ENCODE assay signal across 8 cellular contexts in genomic region chr9:96449522-96449843, GRCh38. TPM values are rescaled to one million over a fixed set of nuclear protein-coding genes. Genes with fewer than 3 reads are reported as not detected.
DNase-seq lines count a peak whose midpoint lies in the region; ATAC-seq lines count a peak whose summit lies in the region.

No MANE protein-coding gene starts in this region.

- DNase-seq in activated CD4-positive, alpha-beta T cell treated with anti-CD3 and anti-CD28 coated beads, Interleukin-2, amount 10 ng/mL, durations not matched to agents 24 days and 14 days, result no peak
- DNase-seq in activated CD4-positive, alpha-beta T cell treated with anti-CD3 and anti-CD28 coated beads, Interleukin-2, amount 50 U/mL, for 4 hours, result no peak
- DNase-seq in activated T-helper 1 cell treated with anti-CD3 and anti-CD28 coated beads, Interleukin-12 subunit alpha, Interleukin-12 subunit beta, Interleukin-2, Interleukin-4 antibody, amounts not matched to agents 30 ng/mL and 10 ng/mL and 1 ng/mL, durations not matched to agents 14 hours and 24 hours and 36 hours (ENCODE audit: low spot score), result no peak
- DNase-seq in NCI-H146 treated with DMSO at 0.1 percent for 48 hours (lab: John Stamatoyannopoulos, UW; ENCODE audit: unreplicated experiment), result no peak
- DNase-seq in midbrain (lab: John Stamatoyannopoulos, UW), result no peak

- H3K9me3 Mint-ChIP-seq in activated CD4-positive, alpha-beta T cell treated with anti-CD3 and anti-CD28 coated beads, Interleukin-2, amount 10 ng/mL, durations not matched to agents 24 days and 14 days, result no peaks in the 10 kb centered on the region
- no peaks in the 10 kb centered on the region for H3K9me3 Mint-ChIP-seq in activated T-helper 1 cell treated with anti-CD3 and anti-CD28 coated beads, Interleukin-12 subunit alpha, Interleukin-12 subunit beta, Interleukin-2, Interleukin-4 antibody, amounts not matched to agents 30 ng/mL and 10 ng/mL and 1 ng/mL, durations not matched to agents 14 hours and 24 hours and 36 hours

- ATAC-seq in HG03097 (IDR thresholded peaks at IDR 0.05; ENCODE audit: low FRiP score, unreplicated experiment), result peak; percentile 10

- H3K9ac ChIP-seq in subcutaneous abdominal adipose tissue (ENCODE audit: low read length in 5 of 5), result peak overlapping the region in 2 of 5 donors; percentile 48 to 69

- no peaks in the 10 kb centered on the region for H3K36me3 Mint-ChIP-seq in activated CD4-positive, alpha-beta T cell treated with anti-CD3 and anti-CD28 coated beads, Interleukin-2, amount 10 ng/mL, durations not matched to agents 24 days and 14 days (ENCODE audit: low read depth)
- peaks cover 2% of the 10 kb centered on the region for H3K36me3 Mint-ChIP-seq in activated T-helper 1 cell treated with anti-CD3 and anti-CD28 coated beads, Interleukin-12 subunit alpha, Interleukin-12 subunit beta, Interleukin-2, Interleukin-4 antibody, amounts not matched to agents 30 ng/mL and 10 ng/mL and 1 ng/mL, durations not matched to agents 14 hours and 24 hours and 36 hours (ENCODE audit: low read depth)

- H3K4me3 ChIP-seq in iPS-18c (ENCODE audit: insufficient read depth, low read depth, low read length), result peak overlapping the region; percentile 55; the same call in 1 of the 2 replicates
- H3K4me3 ChIP-seq in subcutaneous abdominal adipose tissue (ENCODE audit: low read depth in 1 of 5, low read length in 5 of 5), result peak overlapping the region; percentile 69 to 93 (median 75)

- H3K4me3 Mint-ChIP-seq in activated CD4-positive, alpha-beta T cell treated with anti-CD3 and anti-CD28 coated beads, Interleukin-2, amount 10 ng/mL, durations not matched to agents 24 days and 14 days, result peak overlapping the region; percentile 80
- peak overlapping the region; percentile 82 for H3K4me3 Mint-ChIP-seq in activated T-helper 1 cell treated with anti-CD3 and anti-CD28 coated beads, Interleukin-12 subunit alpha, Interleukin-12 subunit beta, Interleukin-2, Interleukin-4 antibody, amounts not matched to agents 30 ng/mL and 10 ng/mL and 1 ng/mL, durations not matched to agents 14 hours and 24 hours and 36 hours

- H3K9me3 ChIP-seq in iPS-18c (ENCODE audit: control insufficient read depth, insufficient read depth, low read length) (peaks cover 2% of the 10 kb centered on the region), subcutaneous abdominal adipose tissue (ENCODE audit: control insufficient read depth in 5 of 5, low read length in 5 of 5) (no peaks in the 10 kb centered on the region)

- H3K36me3 ChIP-seq in subcutaneous abdominal adipose tissue (ENCODE audit: control insufficient read depth in 5 of 5, insufficient read depth in 5 of 5, low read length in 5 of 5), result no peaks in the 10 kb centered on the region

- H3K4me1 Mint-ChIP-seq in activated CD4-positive, alpha-beta T cell treated with anti-CD3 and anti-CD28 coated beads, Interleukin-2, amount 10 ng/mL, durations not matched to agents 24 days and 14 days, result peaks cover 18% of the 10 kb centered on the region
- H3K4me1 Mint-ChIP-seq in activated T-helper 1 cell treated with anti-CD3 and anti-CD28 coated beads, Interleukin-12 subunit alpha, Interleukin-12 subunit beta, Interleukin-2, Interleukin-4 antibody, amounts not matched to agents 30 ng/mL and 10 ng/mL and 1 ng/mL, durations not matched to agents 14 hours and 24 hours and 36 hours (ENCODE audit: low read depth), result peaks cover 23% of the 10 kb centered on the region

- H3K27me3 Mint-ChIP-seq in activated CD4-positive, alpha-beta T cell treated with anti-CD3 and anti-CD28 coated beads, Interleukin-2, amount 10 ng/mL, durations not matched to agents 24 days and 14 days, result peaks cover 29% of the 10 kb centered on the region
- peaks cover 29% of the 10 kb centered on the region for H3K27me3 Mint-ChIP-seq in activated T-helper 1 cell treated with anti-CD3 and anti-CD28 coated beads, Interleukin-12 subunit alpha, Interleukin-12 subunit beta, Interleukin-2, Interleukin-4 antibody, amounts not matched to agents 30 ng/mL and 10 ng/mL and 1 ng/mL, durations not matched to agents 14 hours and 24 hours and 36 hours (ENCODE audit: insufficient read depth)

- intact Hi-C loops in activated CD4-positive, alpha-beta T cell treated with anti-CD3 and anti-CD28 coated beads, Interleukin-2, amount 10 ng/mL, durations not matched to agents 24 days and 14 days (cut with micrococcal nuclease), result loop anchor here (2.0 to 10.0 kb wide), 2 partner anchors 117 to 405 kb away; partner anchors contain the start of gene ZNF782
- intact Hi-C loops in activated T-helper 1 cell treated with anti-CD3 and anti-CD28 coated beads, Interleukin-12 subunit alpha, Interleukin-12 subunit beta, Interleukin-2, Interleukin-4 antibody, amounts not matched to agents 30 ng/mL and 10 ng/mL and 1 ng/mL, durations not matched to agents 14 hours and 24 hours and 36 hours (cut with micrococcal nuclease), result no loop called here

- H3K27ac Mint-ChIP-seq in activated CD4-positive, alpha-beta T cell treated with anti-CD3 and anti-CD28 coated beads, Interleukin-2, amount 10 ng/mL, durations not matched to agents 24 days and 14 days, result peak overlapping the region; percentile 56
- H3K27ac Mint-ChIP-seq in activated T-helper 1 cell treated with anti-CD3 and anti-CD28 coated beads, Interleukin-12 subunit alpha, Interleukin-12 subunit beta, Interleukin-2, Interleukin-4 antibody, amounts not matched to agents 30 ng/mL and 10 ng/mL and 1 ng/mL, durations not matched to agents 14 hours and 24 hours and 36 hours, result peak overlapping the region; percentile 4

- peak overlapping the region; percentile 18 for H3K27ac ChIP-seq in subcutaneous abdominal adipose tissue (ENCODE audit: low read depth, low read length)

- no peaks in the 10 kb centered on the region for H3K27me3 ChIP-seq in subcutaneous abdominal adipose tissue (ENCODE audit: control insufficient read depth in 5 of 5, insufficient read depth in 4 of 5, low read length in 5 of 5)

- peaks cover 0 to 18% (median 17%) of the 10 kb centered on the region in 5 donors for H3K4me1 ChIP-seq in subcutaneous abdominal adipose tissue (ENCODE audit: control insufficient read depth in 5 of 5, insufficient read depth in 5 of 5, low read length in 5 of 5)

RNA-seq across cellular contexts. Expression of gene HABP4, which starts 0.5 kb away (rescaled TPM):
- total RNA-seq in activated CD4-positive, alpha-beta T cell treated with anti-CD3 and anti-CD28 coated beads, Interleukin-2, amount 10 ng/mL, durations not matched to agents 24 days and 14 days, result 8.8 and 9.1 TPM in 2 replicates
- 10.8 and 11.1 TPM in 2 replicates for total RNA-seq in activated T-helper 1 cell treated with anti-CD3 and anti-CD28 coated beads, Interleukin-12 subunit alpha, Interleukin-12 subunit beta, Interleukin-2, Interleukin-4 antibody, amounts not matched to agents 30 ng/mL and 10 ng/mL and 1 ng/mL, durations not matched to agents 14 hours and 24 hours and 36 hours

RNA-seq across cellular contexts. Expression of gene ZNF367, which starts 31.3 kb away (rescaled TPM):
- total RNA-seq in activated CD4-positive, alpha-beta T cell treated with anti-CD3 and anti-CD28 coated beads, Interleukin-2, amount 10 ng/mL, durations not matched to agents 24 days and 14 days, result 21.7 and 22.1 TPM in 2 replicates
- 21.8 and 22.0 TPM in 2 replicates for total RNA-seq in activated T-helper 1 cell treated with anti-CD3 and anti-CD28 coated beads, Interleukin-12 subunit alpha, Interleukin-12 subunit beta, Interleukin-2, Interleukin-4 antibody, amounts not matched to agents 30 ng/mL and 10 ng/mL and 1 ng/mL, durations not matched to agents 14 hours and 24 hours and 36 hours
